In the genomic region with DNA sequence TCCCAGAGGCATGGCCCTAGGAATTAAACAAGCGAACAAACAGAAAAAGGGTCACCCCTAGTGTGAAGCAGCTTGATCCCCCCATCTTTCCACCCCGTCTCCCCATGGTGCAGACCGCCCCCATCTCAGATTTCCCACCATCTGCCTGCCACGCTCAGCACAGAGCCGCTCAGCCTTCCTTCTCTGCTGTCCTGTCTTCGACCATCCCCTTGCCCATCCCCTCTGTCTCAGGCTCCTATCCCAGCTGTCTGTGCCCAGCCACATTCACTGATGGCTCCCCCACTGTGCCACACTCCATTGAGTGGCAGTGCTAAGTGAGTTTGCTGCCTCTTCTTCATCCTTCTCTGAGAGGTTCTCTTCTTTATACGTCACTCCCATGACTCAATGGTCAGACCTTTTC, we compare ENCODE assay signal across 2 cellular contexts.
TF ChIP-seq lines count a peak whose summit lies in the region.

No MANE protein-coding gene starts in this region.

TF ChIP-seq in A549, 52 proteins besides CTCF, POLR2A, EP300 and RAD21:
- TF ChIP-seq MAFK (IDR thresholded peaks at IDR 0.05; ENCODE audit: partially characterized antibody) (no peak), RFX5 (IDR thresholded peaks at IDR 0.05) (no peak), MYC (IDR thresholded peaks at IDR 0.05; ENCODE audit: borderline replicate concordance, low read length) (no peak), TP53 (CRISPR knock-in tag; IDR thresholded peaks at IDR 0.05) (no peak), HEYL (CRISPR knock-in tag; IDR thresholded peaks at IDR 0.05) (no peak), HDAC2 (IDR thresholded peaks at IDR 0.05) (no peak), CBX2 (IDR thresholded peaks at IDR 0.05; ENCODE audit: borderline replicate concordance, low read depth) (no peak), POLR2AphosphoS2 (conservative IDR thresholded peaks at IDR 0.05; ENCODE audit: low read length) (no peak), ZC3H11A (IDR thresholded peaks at IDR 0.05) (no peak), MAX (IDR thresholded peaks at IDR 0.05) (no peak), JUN (IDR thresholded peaks at IDR 0.05) (no peak)
- TF ChIP-seq, protein P1, sequence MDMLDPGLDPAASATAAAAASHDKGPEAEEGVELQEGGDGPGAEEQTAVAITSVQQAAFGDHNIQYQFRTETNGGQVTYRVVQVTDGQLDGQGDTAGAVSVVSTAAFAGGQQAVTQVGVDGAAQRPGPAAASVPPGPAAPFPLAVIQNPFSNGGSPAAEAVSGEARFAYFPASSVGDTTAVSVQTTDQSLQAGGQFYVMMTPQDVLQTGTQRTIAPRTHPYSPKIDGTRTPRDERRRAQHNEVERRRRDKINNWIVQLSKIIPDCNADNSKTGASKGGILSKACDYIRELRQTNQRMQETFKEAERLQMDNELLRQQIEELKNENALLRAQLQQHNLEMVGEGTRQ (IDR thresholded peaks at IDR 0.05): no peak

TF ChIP-seq in H1, 55 proteins besides CTCF, POLR2A, EP300 and RAD21:
- TF ChIP-seq RFX5 (IDR thresholded peaks at IDR 0.05; ENCODE audit: borderline replicate concordance, low read depth, low read length) (no peak), SIX5 (IDR thresholded peaks at IDR 0.05; ENCODE audit: low read depth, low read length) (no peak), KDM1A (IDR thresholded peaks at IDR 0.05; ENCODE audit: borderline replicate concordance, low read length) (no peak), POLR2AphosphoS5 (IDR thresholded peaks at IDR 0.05; ENCODE audit: low read depth, low read length) (no peak), CHD1 (IDR thresholded peaks at IDR 0.05; ENCODE audit: low read depth, low read length) (no peak), SAP30 (IDR thresholded peaks at IDR 0.05; ENCODE audit: insufficient read depth, insufficient replicate concordance, low read length) (no peak), BACH1 (IDR thresholded peaks at IDR 0.05; ENCODE audit: low read length) (no peak), KDM5A (IDR thresholded peaks at IDR 0.05; ENCODE audit: low read length) (no peak), JUND (IDR thresholded peaks at IDR 0.05; ENCODE audit: low read length) (no peak), GABPA (IDR thresholded peaks at IDR 0.05; ENCODE audit: borderline replicate concordance, insufficient read depth, low read length) (no peak), CBX5 (IDR thresholded peaks at IDR 0.05; ENCODE audit: low read depth, low read length) (no peak), SIRT6 (IDR thresholded peaks at IDR 0.05; ENCODE audit: low read length) (no peak), HDAC6 (IDR thresholded peaks at IDR 0.05; ENCODE audit: low read depth, low read length) (no peak), RXRA (IDR thresholded peaks at IDR 0.05; ENCODE audit: insufficient read depth, low read depth, low read length) (no peak), ZNF274 (IDR thresholded peaks at IDR 0.05; ENCODE audit: borderline replicate concordance, extremely low read depth, low read length) (no peak), CBX8 (IDR thresholded peaks at IDR 0.05; ENCODE audit: borderline replicate concordance, low read depth, low read length) (no peak), TCF12 (IDR thresholded peaks at IDR 0.05; ENCODE audit: low read depth, low read length) (no peak), TEAD4 (IDR thresholded peaks at IDR 0.05; ENCODE audit: low read depth, low read length) (no peak), E2F6 (IDR thresholded peaks at IDR 0.05) (no peak)
- TF ChIP-seq, protein P2, sequence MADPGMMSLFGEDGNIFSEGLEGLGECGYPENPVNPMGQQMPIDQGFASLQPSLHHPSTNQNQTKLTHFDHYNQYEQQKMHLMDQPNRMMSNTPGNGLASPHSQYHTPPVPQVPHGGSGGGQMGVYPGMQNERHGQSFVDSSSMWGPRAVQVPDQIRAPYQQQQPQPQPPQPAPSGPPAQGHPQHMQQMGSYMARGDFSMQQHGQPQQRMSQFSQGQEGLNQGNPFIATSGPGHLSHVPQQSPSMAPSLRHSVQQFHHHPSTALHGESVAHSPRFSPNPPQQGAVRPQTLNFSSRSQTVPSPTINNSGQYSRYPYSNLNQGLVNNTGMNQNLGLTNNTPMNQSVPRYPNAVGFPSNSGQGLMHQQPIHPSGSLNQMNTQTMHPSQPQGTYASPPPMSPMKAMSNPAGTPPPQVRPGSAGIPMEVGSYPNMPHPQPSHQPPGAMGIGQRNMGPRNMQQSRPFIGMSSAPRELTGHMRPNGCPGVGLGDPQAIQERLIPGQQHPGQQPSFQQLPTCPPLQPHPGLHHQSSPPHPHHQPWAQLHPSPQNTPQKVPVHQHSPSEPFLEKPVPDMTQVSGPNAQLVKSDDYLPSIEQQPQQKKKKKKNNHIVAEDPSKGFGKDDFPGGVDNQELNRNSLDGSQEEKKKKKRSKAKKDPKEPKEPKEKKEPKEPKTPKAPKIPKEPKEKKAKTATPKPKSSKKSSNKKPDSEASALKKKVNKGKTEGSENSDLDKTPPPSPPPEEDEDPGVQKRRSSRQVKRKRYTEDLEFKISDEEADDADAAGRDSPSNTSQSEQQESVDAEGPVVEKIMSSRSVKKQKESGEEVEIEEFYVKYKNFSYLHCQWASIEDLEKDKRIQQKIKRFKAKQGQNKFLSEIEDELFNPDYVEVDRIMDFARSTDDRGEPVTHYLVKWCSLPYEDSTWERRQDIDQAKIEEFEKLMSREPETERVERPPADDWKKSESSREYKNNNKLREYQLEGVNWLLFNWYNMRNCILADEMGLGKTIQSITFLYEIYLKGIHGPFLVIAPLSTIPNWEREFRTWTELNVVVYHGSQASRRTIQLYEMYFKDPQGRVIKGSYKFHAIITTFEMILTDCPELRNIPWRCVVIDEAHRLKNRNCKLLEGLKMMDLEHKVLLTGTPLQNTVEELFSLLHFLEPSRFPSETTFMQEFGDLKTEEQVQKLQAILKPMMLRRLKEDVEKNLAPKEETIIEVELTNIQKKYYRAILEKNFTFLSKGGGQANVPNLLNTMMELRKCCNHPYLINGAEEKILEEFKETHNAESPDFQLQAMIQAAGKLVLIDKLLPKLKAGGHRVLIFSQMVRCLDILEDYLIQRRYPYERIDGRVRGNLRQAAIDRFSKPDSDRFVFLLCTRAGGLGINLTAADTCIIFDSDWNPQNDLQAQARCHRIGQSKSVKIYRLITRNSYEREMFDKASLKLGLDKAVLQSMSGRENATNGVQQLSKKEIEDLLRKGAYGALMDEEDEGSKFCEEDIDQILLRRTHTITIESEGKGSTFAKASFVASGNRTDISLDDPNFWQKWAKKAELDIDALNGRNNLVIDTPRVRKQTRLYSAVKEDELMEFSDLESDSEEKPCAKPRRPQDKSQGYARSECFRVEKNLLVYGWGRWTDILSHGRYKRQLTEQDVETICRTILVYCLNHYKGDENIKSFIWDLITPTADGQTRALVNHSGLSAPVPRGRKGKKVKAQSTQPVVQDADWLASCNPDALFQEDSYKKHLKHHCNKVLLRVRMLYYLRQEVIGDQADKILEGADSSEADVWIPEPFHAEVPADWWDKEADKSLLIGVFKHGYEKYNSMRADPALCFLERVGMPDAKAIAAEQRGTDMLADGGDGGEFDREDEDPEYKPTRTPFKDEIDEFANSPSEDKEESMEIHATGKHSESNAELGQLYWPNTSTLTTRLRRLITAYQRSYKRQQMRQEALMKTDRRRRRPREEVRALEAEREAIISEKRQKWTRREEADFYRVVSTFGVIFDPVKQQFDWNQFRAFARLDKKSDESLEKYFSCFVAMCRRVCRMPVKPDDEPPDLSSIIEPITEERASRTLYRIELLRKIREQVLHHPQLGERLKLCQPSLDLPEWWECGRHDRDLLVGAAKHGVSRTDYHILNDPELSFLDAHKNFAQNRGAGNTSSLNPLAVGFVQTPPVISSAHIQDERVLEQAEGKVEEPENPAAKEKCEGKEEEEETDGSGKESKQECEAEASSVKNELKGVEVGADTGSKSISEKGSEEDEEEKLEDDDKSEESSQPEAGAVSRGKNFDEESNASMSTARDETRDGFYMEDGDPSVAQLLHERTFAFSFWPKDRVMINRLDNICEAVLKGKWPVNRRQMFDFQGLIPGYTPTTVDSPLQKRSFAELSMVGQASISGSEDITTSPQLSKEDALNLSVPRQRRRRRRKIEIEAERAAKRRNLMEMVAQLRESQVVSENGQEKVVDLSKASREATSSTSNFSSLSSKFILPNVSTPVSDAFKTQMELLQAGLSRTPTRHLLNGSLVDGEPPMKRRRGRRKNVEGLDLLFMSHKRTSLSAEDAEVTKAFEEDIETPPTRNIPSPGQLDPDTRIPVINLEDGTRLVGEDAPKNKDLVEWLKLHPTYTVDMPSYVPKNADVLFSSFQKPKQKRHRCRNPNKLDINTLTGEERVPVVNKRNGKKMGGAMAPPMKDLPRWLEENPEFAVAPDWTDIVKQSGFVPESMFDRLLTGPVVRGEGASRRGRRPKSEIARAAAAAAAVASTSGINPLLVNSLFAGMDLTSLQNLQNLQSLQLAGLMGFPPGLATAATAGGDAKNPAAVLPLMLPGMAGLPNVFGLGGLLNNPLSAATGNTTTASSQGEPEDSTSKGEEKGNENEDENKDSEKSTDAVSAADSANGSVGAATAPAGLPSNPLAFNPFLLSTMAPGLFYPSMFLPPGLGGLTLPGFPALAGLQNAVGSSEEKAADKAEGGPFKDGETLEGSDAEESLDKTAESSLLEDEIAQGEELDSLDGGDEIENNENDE (IDR thresholded peaks at IDR 0.05; ENCODE audit: insufficient replicate concordance, low read length): no peak
